In genomic region chr2:218479595-218479994, GRCh38 we compare ENCODE assay signal across 11 cellular contexts.
"Had no signal": no experiment of that assay in that cellular context is flagged by ENCODE, and none has a peak within 500 bp of the region (broad histone marks: within the 10 kb centered on the region; RNA-seq: fewer than 3 reads in every experiment).

No MANE protein-coding gene starts in this region.

- DNase-seq: GM23248, GOT3, H7, H9, HCEC 1CT, HFFc6 had no signal

- H3K27ac Mint-ChIP-seq: GM23338, H9, HFFc6 had no signal

- H3K9me3 Mint-ChIP-seq: GM23338, H9, HFFc6 had no signal

- FAIRE-seq: H1, H54 had no signal

- H3K4me3 ChIP-seq: GM23248, GM23338, HAP-1 had no signal

- H3K4me3 Mint-ChIP-seq: GM23338, H9, HFFc6 had no signal

- ATAC-seq: GM23338, HCT116 had no signal

- H3K9ac ChIP-seq: GM23248 had no signal

- H3K9me3 ChIP-seq: HAP-1 had no signal

- H3K4me1 Mint-ChIP-seq: GM23338, H9 had no signal
